14 cellular contexts compared by ENCODE assay signal in genomic region chr6:73704798-73705197, GRCh38. TPM values are rescaled to one million over a fixed set of nuclear protein-coding genes. Genes with fewer than 3 reads are reported as not detected.
DNase-seq lines count a peak whose midpoint lies in the region; ATAC-seq and TF ChIP-seq lines count a peak whose summit lies in the region.
"Had no signal": no experiment of that assay in that cellular context is flagged by ENCODE, and none has a peak within 500 bp of the region (broad histone marks: within the 10 kb centered on the region; RNA-seq: fewer than 3 reads in every experiment).

No MANE protein-coding gene starts in this region.

- H3K36me3 ChIP-seq in mammary epithelial cell (ENCODE audit: insufficient read depth, low read length) (peaks cover 13% of the 10 kb centered on the region), muscle layer of colon (ENCODE audit: insufficient read depth, low read length) (no peaks in the 10 kb centered on the region), uterus (no peaks in the 10 kb centered on the region), colonic mucosa (no peaks in the 10 kb centered on the region)

- TF ChIP-seq CTCF in mammary epithelial cell (conservative IDR thresholded peaks at IDR 0.05 in 1 of 2, IDR thresholded peaks at IDR 0.05 in 1 of 2; ENCODE audit: extremely low read depth in 1 of 2, insufficient read depth in 1 of 2, low read depth in 1 of 2, low read length in 2 of 2), result no peak
- TF ChIP-seq CTCF in uterus (IDR thresholded peaks at IDR 0.05), result no peak
- no peak for TF ChIP-seq CTCF in colonic mucosa (IDR thresholded peaks at IDR 0.05)

- H3K9ac ChIP-seq in mammary epithelial cell (ENCODE audit: insufficient read depth, low read length), result peak overlapping the region; percentile 78
- no peak overlapping the region for H3K9ac ChIP-seq in muscle layer of colon (ENCODE audit: low read length)
- no peak overlapping the region for H3K9ac ChIP-seq in colonic mucosa (ENCODE audit: low read depth in 2 of 2, low read length in 2 of 2)
- H3K9ac ChIP-seq: KMS-11 had no signal

- DNase-seq in left ventricle myocardium superior (no peak), Right ventricle myocardium superior (no peak), mammary epithelial cell (no peak), uterus (no peak), colonic mucosa (no peak)
- DNase-seq: CD8-positive, alpha-beta memory T cell; H9; immature natural killer cell; NCI-H1436 had no signal

- dilution Hi-C loops in mammary epithelial cell (cut with HindIII; ENCODE audit: low sequenced_read_pairs), result no loop called here

- 25% methylated on average over 4 of the region's 4 CpGs for WGBS in mammary epithelial cell (ENCODE audit: low coverage, missing lambda C conversion rate)

- H3K9me3 ChIP-seq in mammary epithelial cell (replicated peaks; ENCODE audit: insufficient read depth, low read length) (no peaks in the 10 kb centered on the region), muscle layer of colon (ENCODE audit: low read length) (no peaks in the 10 kb centered on the region), uterus (no peaks in the 10 kb centered on the region), colonic mucosa (no peaks in the 10 kb centered on the region)

- no peaks in the 10 kb centered on the region for H3K27me3 ChIP-seq in mammary epithelial cell (ENCODE audit: insufficient read depth, low read length)
- no peaks in the 10 kb centered on the region for H3K27me3 ChIP-seq in muscle layer of colon (ENCODE audit: control insufficient read depth in 1 of 2, insufficient read depth in 2 of 2, low read length in 2 of 2)
- H3K27me3 ChIP-seq in uterus, result no peaks in the 10 kb centered on the region
- H3K27me3 ChIP-seq in colonic mucosa, result no peaks in the 10 kb centered on the region

- H2AFZ ChIP-seq in mammary epithelial cell (ENCODE audit: low read depth, low read length), result no peak overlapping the region

- CTCF ChIA-PET in mammary epithelial cell (lab: Charles Lee; ENCODE audit: low non-redundant PET), result no interaction called here

- peak overlapping the region in 2 of 3 experiments; percentile 6 to 19 for H3K4me3 ChIP-seq in mammary epithelial cell (replicated peaks in 1 of 3; ENCODE audit: insufficient read depth in 1 of 3, low read depth in 2 of 3, low read length in 3 of 3)
- H3K4me3 ChIP-seq in muscle layer of colon (ENCODE audit: low read depth in 1 of 2, low read length in 2 of 2), result no peak overlapping the region
- H3K4me3 ChIP-seq in uterus, result no peak overlapping the region
- no peak overlapping the region for H3K4me3 ChIP-seq in colonic mucosa
- H3K4me3 ChIP-seq: dorsolateral prefrontal cortex had no signal

- in situ Hi-C loops in mammary epithelial cell (cut with MboI; ENCODE audit: low sequenced_read_pairs in 2 of 2), result no loop called here

- H3K27ac ChIP-seq in mammary epithelial cell (ENCODE audit: insufficient read depth, low read depth, low read length), result peak overlapping the region; percentile 98
- peak overlapping the region; percentile 49 for H3K27ac ChIP-seq in muscle layer of colon (ENCODE audit: low read depth, low read length)
- H3K27ac ChIP-seq in uterus, result peak overlapping the region; percentile 64 to 78
- H3K27ac ChIP-seq in colonic mucosa, result no peak overlapping the region
- H3K27ac ChIP-seq: KMS-11 had no signal

- BruUV-seq in mammary epithelial cell (replicated peaks; lab: Mats Ljungman, UMichigan), result TSS peak; percentile 64

- H3K4me1 ChIP-seq in mammary epithelial cell (ENCODE audit: insufficient read depth, low read length) (peaks cover 48% of the 10 kb centered on the region), muscle layer of colon (ENCODE audit: insufficient read depth, low read length) (peaks cover 17% of the 10 kb centered on the region), uterus (no peaks in the 10 kb centered on the region), colonic mucosa (no peaks in the 10 kb centered on the region)

- peaks cover 59% of the 10 kb centered on the region for H3K79me2 ChIP-seq in mammary epithelial cell (ENCODE audit: insufficient read depth, low read length)

- no peak for TF ChIP-seq POLR2A in uterus (IDR thresholded peaks at IDR 0.05)

- no peaks in the 10 kb centered on the region for H4K20me1 ChIP-seq in mammary epithelial cell (ENCODE audit: insufficient read depth, low read length)

- ATAC-seq in left ventricle myocardium superior (peak; percentile 52), Right ventricle myocardium superior (ENCODE audit: poor library complexity) (no peak), HG02678 (IDR thresholded peaks at IDR 0.05; ENCODE audit: unreplicated experiment) (no peak), HG03521 (IDR thresholded peaks at IDR 0.05; ENCODE audit: unreplicated experiment) (no peak)

- intact Hi-C loops in left ventricle myocardium superior (cut with micrococcal nuclease) (no loop called here), Right ventricle myocardium superior (cut with DNase I) (no loop called here), mammary epithelial cell (cut with micrococcal nuclease) (loop anchor here (1.0 to 2.0 kb wide), 2 partner anchors 9 to 18 kb away; no protein-coding TSS in a partner anchor), uterus (cut with DNase I; ENCODE audit: low total_unique reads) (no loop called here), colonic mucosa (cut with DNase I) (no loop called here)

- peak overlapping the region; percentile 69 for H3K4me2 ChIP-seq in mammary epithelial cell (ENCODE audit: insufficient read depth, low read depth, low read length)
- H3K4me2 ChIP-seq: KMS-11 had no signal

RNA-seq across cellular contexts. Expression of gene CD109, which starts 8.8 kb away (rescaled TPM):
- 7.6 TPM for total RNA-seq in left ventricle myocardium superior
- 6.7 TPM for total RNA-seq in Right ventricle myocardium superior
- total RNA-seq in mammary epithelial cell, result 100 to 1,000 TPM in 1 of 2 donors, 10 to 100 TPM in 1; 82.6 to 273 TPM
- polyA plus RNA-seq in mammary epithelial cell, result 77.5 TPM
- 96.5 TPM for polyA minus RNA-seq in mammary epithelial cell
- total RNA-seq in uterus, result 10 to 100 TPM; 26.6 to 59.0 (median 36.8) TPM
- 1 to 10 TPM; 1.1 to 4.5 TPM for total RNA-seq in colonic mucosa
- polyA plus RNA-seq: CD8-positive, alpha-beta memory T cell had no signal

RNA-seq across cellular contexts. Expression of gene SLC17A5, which starts 51.0 kb away (rescaled TPM):
- total RNA-seq in left ventricle myocardium superior (4.9 TPM), Right ventricle myocardium superior (4.1 TPM), mammary epithelial cell (10 to 100 TPM in 1 of 2 donors, 1 to 10 TPM in 1; 6.5 to 26.0 TPM), uterus (10 to 100 TPM in 2 of 4 donors, 1 to 10 TPM in 2; 3.6 to 27.4 (median 11.6) TPM), colonic mucosa (10 to 100 TPM; 24.4 to 41.5 TPM)
- 6.2 TPM for polyA plus RNA-seq in mammary epithelial cell
- polyA minus RNA-seq in mammary epithelial cell, result 19.4 TPM

Comparison
In these comparisons a context has a peak if more than half of its experiments do, and no peak if none do; other contexts are left out.
1. H3K4me3 ChIP-seq: peak in mammary epithelial cell (2 of 3); none in muscle layer of colon (0 of 2), uterus (0 of 2) and colonic mucosa (single experiment).